20 cellular contexts compared by ENCODE assay signal in genomic region chrX:21174439-21174838, GRCh38.
DNase-seq lines count a peak whose midpoint lies in the region; ATAC-seq and TF ChIP-seq lines count a peak whose summit lies in the region.
"Had no signal": no experiment of that assay in that cellular context is flagged by ENCODE, and none has a peak within 500 bp of the region (broad histone marks: within the 10 kb centered on the region; RNA-seq: fewer than 3 reads in every experiment).

No MANE protein-coding gene starts in this region.

- DNase-seq in H7 (peak; percentile 5), WTC11 (ENCODE audit: low spot score) (no peak), mesendoderm (peak; percentile 8), C1 segment of cervical spinal cord (lab: John Stamatoyannopoulos, UW) (no peak), RWPE1 (ENCODE audit: low spot score) (no peak)
- DNase-seq: 8988T; ACHN; AML-193; BE2C; Calu3; CD4-positive, alpha-beta memory T cell; COR-L47; DMS53; DMS79 treated with DMSO at 0.1 percent for 48 hours; GF-D8; GM23248 had no signal

- H3K27ac ChIP-seq in mesendoderm (ENCODE audit: low read depth, low read length) (no peak overlapping the region), RWPE1 (no peak overlapping the region)
- H3K27ac ChIP-seq: BLaER1 treated with 17β-estradiol and CSF1 and Interleukin-3, amounts not matched to agents 10 nM and 100 nM; GM23248 had no signal

- no peak overlapping the region for H3K9ac ChIP-seq in mesendoderm (ENCODE audit: low read length)
- H3K9ac ChIP-seq: BLaER1 treated with 17β-estradiol and CSF1 and Interleukin-3, amounts not matched to agents 10 nM and 100 nM; GM23248 had no signal

- H3K4ac ChIP-seq in mesendoderm (ENCODE audit: low read depth, low read length), result no peak overlapping the region

- H3K23ac ChIP-seq in mesendoderm (ENCODE audit: low read length), result no peak overlapping the region

- H4K8ac ChIP-seq in mesendoderm (ENCODE audit: low read depth, low read length), result no peak overlapping the region

- no peaks in the 10 kb centered on the region for H3K4me1 ChIP-seq in mesendoderm (ENCODE audit: control insufficient read depth, low read depth, low read length)
- H3K4me1 ChIP-seq: BE2C had no signal

- no peaks in the 10 kb centered on the region; the same call in 1 of the 2 replicates for H3K27me3 Mint-ChIP-seq in WTC11 (ENCODE audit: low read depth)
- H3K27me3 Mint-ChIP-seq: CD4-positive, alpha-beta memory T cell had no signal

- H3K79me2 ChIP-seq in mesendoderm (ENCODE audit: control insufficient read depth, insufficient read depth, low read length), result no peaks in the 10 kb centered on the region

- H3K4me3 ChIP-seq in H7 (ENCODE audit: insufficient read depth, low read depth, low read length) (no peak overlapping the region), mesendoderm (ENCODE audit: low read length) (no peak overlapping the region)
- H3K4me3 ChIP-seq: A549; BLaER1 treated with 17β-estradiol and CSF1 and Interleukin-3, amounts not matched to agents 10 nM and 100 nM; GM23248 had no signal

- no peaks in the 10 kb centered on the region for H3K36me3 Mint-ChIP-seq in WTC11
- H3K36me3 Mint-ChIP-seq: CD4-positive, alpha-beta memory T cell had no signal

- peak overlapping the region; percentile 81; the same call in 1 of the 2 replicates for H3K27ac Mint-ChIP-seq in WTC11
- H3K27ac Mint-ChIP-seq: CD4-positive, alpha-beta memory T cell had no signal

- POLR2A ChIA-PET in WTC11 (lab: Charles Lee) (no interaction called here), RWPE1 (lab: Yijun Ruan, JAX; ENCODE audit: low non-redundant PET) (no interaction called here)

- no peak overlapping the region for H2BK5ac ChIP-seq in mesendoderm (ENCODE audit: low read length)

- no peaks in the 10 kb centered on the region for H3K9me3 Mint-ChIP-seq in WTC11
- H3K9me3 Mint-ChIP-seq: CD4-positive, alpha-beta memory T cell had no signal

- H2BK15ac ChIP-seq in mesendoderm (replicated peaks; ENCODE audit: low read depth), result no peak overlapping the region

- no peak overlapping the region for H3K4me3 Mint-ChIP-seq in WTC11
- H3K4me3 Mint-ChIP-seq: CD4-positive, alpha-beta memory T cell had no signal

- H2BK120ac ChIP-seq in mesendoderm (ENCODE audit: low read depth, low read length), result no peak overlapping the region

- TF ChIP-seq CTCF in WTC11 (IDR thresholded peaks at IDR 0.05) (no peak), RWPE1 (conservative IDR thresholded peaks at IDR 0.05; ENCODE audit: low read depth) (no peak)

- ATAC-seq in WTC11 (peak; percentile 68), GM19395 (IDR thresholded peaks at IDR 0.05; ENCODE audit: unreplicated experiment) (no peak)
- ATAC-seq: A549, HCT116 had no signal

- H3K36me3 ChIP-seq in H7 (replicated peaks; ENCODE audit: control insufficient read depth, insufficient read depth, low read length) (no peaks in the 10 kb centered on the region), mesendoderm (ENCODE audit: control insufficient read depth, insufficient read depth, low read length) (no peaks in the 10 kb centered on the region)
- H3K36me3 ChIP-seq: BE2C; BLaER1 treated with 17β-estradiol and CSF1 and Interleukin-3, amounts not matched to agents 10 nM and 100 nM had no signal

- no peaks in the 10 kb centered on the region for H3K79me1 ChIP-seq in mesendoderm (ENCODE audit: low read length)

- no CpG with 5 or more reads among the region's 1 CpG for WGBS in mesendoderm (ENCODE audit: extremely low coverage, insufficient coverage, low lambda C conversion rate)

- H3K4me1 Mint-ChIP-seq in WTC11, result peaks cover 16% of the 10 kb centered on the region
- H3K4me1 Mint-ChIP-seq: CD4-positive, alpha-beta memory T cell had no signal

- no peak overlapping the region for H3K56ac ChIP-seq in mesendoderm (ENCODE audit: low read length)

- H3K27me3 ChIP-seq in H7 (ENCODE audit: control insufficient read depth, insufficient read depth, low read length), result no peaks in the 10 kb centered on the region
- H3K27me3 ChIP-seq in mesendoderm (ENCODE audit: insufficient read depth, low read length, poor library complexity), result no peaks in the 10 kb centered on the region
- H3K27me3 ChIP-seq: BE2C; BLaER1 treated with 17β-estradiol and CSF1 and Interleukin-3, amounts not matched to agents 10 nM and 100 nM had no signal

- CTCF ChIA-PET in WTC11 (lab: Charles Lee) (no interaction called here), RWPE1 (lab: Yijun Ruan, JAX) (no interaction called here)

- H3K18ac ChIP-seq in mesendoderm (ENCODE audit: low read length), result no peak overlapping the region

- H4K5ac ChIP-seq in mesendoderm (ENCODE audit: low read length), result no peak overlapping the region

- no peak overlapping the region for H3K4me2 ChIP-seq in mesendoderm (ENCODE audit: low read length)
- H3K4me2 ChIP-seq: A549; BLaER1 treated with 17β-estradiol and CSF1 and Interleukin-3, amounts not matched to agents 10 nM and 100 nM had no signal

- H2AK5ac ChIP-seq in mesendoderm (ENCODE audit: low read length), result no peak overlapping the region

TF ChIP-seq in WTC11, 78 proteins besides CTCF, POLR2A, EP300 and RAD21:
- TF ChIP-seq, protein P1, sequence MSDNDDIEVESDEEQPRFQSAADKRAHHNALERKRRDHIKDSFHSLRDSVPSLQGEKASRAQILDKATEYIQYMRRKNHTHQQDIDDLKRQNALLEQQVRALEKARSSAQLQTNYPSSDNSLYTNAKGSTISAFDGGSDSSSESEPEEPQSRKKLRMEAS (CRISPR knock-in tag; IDR thresholded peaks at IDR 0.05), result no peak
- TF ChIP-seq GRHL2 (CRISPR knock-in tag; IDR thresholded peaks at IDR 0.05; ENCODE audit: insufficient replicate concordance, severe bottlenecking), result no peak
- TF ChIP-seq, protein P2, sequence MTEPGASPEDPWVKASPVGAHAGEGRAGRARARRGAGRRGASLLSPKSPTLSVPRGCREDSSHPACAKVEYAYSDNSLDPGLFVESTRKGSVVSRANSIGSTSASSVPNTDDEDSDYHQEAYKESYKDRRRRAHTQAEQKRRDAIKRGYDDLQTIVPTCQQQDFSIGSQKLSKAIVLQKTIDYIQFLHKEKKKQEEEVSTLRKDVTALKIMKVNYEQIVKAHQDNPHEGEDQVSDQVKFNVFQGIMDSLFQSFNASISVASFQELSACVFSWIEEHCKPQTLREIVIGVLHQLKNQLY (CRISPR knock-in tag; IDR thresholded peaks at IDR 0.05), result no peak
- TF ChIP-seq ZNF423 (CRISPR knock-in tag; IDR thresholded peaks at IDR 0.05), result no peak
- no peak for TF ChIP-seq TEAD4 (CRISPR knock-in tag; IDR thresholded peaks at IDR 0.05)
- TF ChIP-seq GTF2I (CRISPR knock-in tag; conservative IDR thresholded peaks at IDR 0.05), result no peak
- no peak for TF ChIP-seq RELA (CRISPR knock-in tag; IDR thresholded peaks at IDR 0.05; ENCODE audit: borderline replicate concordance)
- TF ChIP-seq ELF4 (CRISPR knock-in tag; IDR thresholded peaks at IDR 0.05; ENCODE audit: low read depth), result no peak

Comparison
In these comparisons a context has a peak if more than half of its experiments do, and no peak if none do; other contexts are left out.
1. DNase-seq: peak in H7 (single experiment) and mesendoderm (single experiment); none in WTC11 (single experiment), C1 segment of cervical spinal cord (0 of 14) and RWPE1 (single experiment).